ENCODE assay signal across 18 cellular contexts in the genomic region with DNA sequence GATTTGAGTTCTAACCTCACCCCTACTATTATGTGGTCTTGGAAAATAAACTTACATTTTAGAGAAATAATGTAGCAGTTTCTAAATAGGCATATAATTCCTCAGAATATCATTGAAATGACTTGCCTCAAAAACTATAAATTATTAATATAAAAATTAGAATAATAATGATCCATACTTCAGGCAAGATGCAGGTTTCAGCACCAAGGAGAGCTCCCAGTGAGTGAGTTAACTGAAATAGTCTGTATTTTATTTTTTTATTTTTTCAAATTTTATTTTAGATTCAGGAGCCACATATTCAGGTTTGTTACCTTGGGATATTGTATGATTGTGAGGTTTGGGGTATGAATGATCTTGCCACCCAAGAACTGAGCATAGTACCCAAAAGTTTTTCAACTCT.
DNase-seq lines count a peak whose midpoint lies in the region; ATAC-seq, FAIRE-seq and TF ChIP-seq lines count a peak whose summit lies in the region.
"Had no signal": no experiment of that assay in that cellular context is flagged by ENCODE, and none has a peak within 500 bp of the region (broad histone marks: within the 10 kb centered on the region; RNA-seq: fewer than 3 reads in every experiment).

No MANE protein-coding gene starts in this region.

- in situ Hi-C loops in GM13977 (cut with MboI; ENCODE audit: low pct_unique_long_range_greater_than_20kb, low sequenced_read_pairs, unreplicated experiment): no loop called here

- H3K27me3 Mint-ChIP-seq in immature natural killer cell (ENCODE audit: low read depth in 3 of 3): peaks cover 0 to 3% (median 0%) of the 10 kb centered on the region in 3 donors

- CTCF ChIA-PET in A673 (lab: Charles Lee): no interaction called here

- H3K27ac ChIP-seq in A673 (ENCODE audit: low read depth, low read length, poor library complexity, severe bottlenecking): no peak overlapping the region
- H3K27ac ChIP-seq: ascending aorta, psoas muscle had no signal

- POLR2A ChIA-PET in A673 (lab: Charles Lee; ENCODE audit: low non-redundant PET): no interaction called here

- no peaks in the 10 kb centered on the region for H3K27me3 ChIP-seq in A673 (replicated peaks; ENCODE audit: insufficient read depth, low read depth, low read length, poor library complexity)
- H3K27me3 ChIP-seq: ascending aorta had no signal

- H3K9me3 ChIP-seq in A673 (ENCODE audit: low read depth, low read length, poor library complexity, severe bottlenecking): no peaks in the 10 kb centered on the region
- H3K9me3 ChIP-seq: ascending aorta, HAP-1, psoas muscle had no signal

- H3K4me1 ChIP-seq in A673 (ENCODE audit: insufficient read depth, low read length, poor library complexity, severe bottlenecking): no peaks in the 10 kb centered on the region
- H3K4me1 ChIP-seq: ascending aorta, HAP-1, psoas muscle had no signal

- H3K36me3 ChIP-seq in A673 (ENCODE audit: insufficient read depth, low read length, poor library complexity, severe bottlenecking): no peaks in the 10 kb centered on the region
- H3K36me3 ChIP-seq: ascending aorta, HAP-1 had no signal

- H3K27ac Mint-ChIP-seq in immature natural killer cell: no peak overlapping the region
- H3K27ac Mint-ChIP-seq: CD14-positive monocyte had no signal

- FAIRE-seq in D721Med (lab: Jason Lieb, UNC): no peak

- intact Hi-C loops in A673 (cut with micrococcal nuclease; ENCODE audit: unreplicated experiment): no loop called here

- H3K36me3 Mint-ChIP-seq in immature natural killer cell: no peaks in the 10 kb centered on the region
- H3K36me3 Mint-ChIP-seq: CD14-positive monocyte had no signal

- no peaks in the 10 kb centered on the region for H3K4me1 Mint-ChIP-seq in immature natural killer cell
- H3K4me1 Mint-ChIP-seq: CD14-positive monocyte had no signal

- no peak for TF ChIP-seq CTCF in A673 (conservative IDR thresholded peaks at IDR 0.05; ENCODE audit: low read depth, low read length)
- TF ChIP-seq CTCF in GM13977 (IDR thresholded peaks at IDR 0.05; ENCODE audit: extremely low read depth, insufficient read depth, missing control alignments): no peak
- no peak for TF ChIP-seq CTCF in foreskin fibroblast (IDR thresholded peaks at IDR 0.05; ENCODE audit: low read depth, low read length)
- TF ChIP-seq CTCF in D721Med (IDR thresholded peaks at IDR 0.05; ENCODE audit: insufficient read depth, missing control alignments): no peak

- peak; percentile 41 for DNase-seq in A673 (ENCODE audit: low spot score)
- DNase-seq in GM13977 (ENCODE audit: low spot score): peak; percentile 30
- peak; percentile 1 for DNase-seq in RPMI7951 (ENCODE audit: low read depth)
- peak; percentile 1 to 43 for DNase-seq in foreskin fibroblast
- no peak for DNase-seq in D721Med (ENCODE audit: insufficient read length, low spot score)
- DNase-seq in immature natural killer cell: no peak
- DNase-seq: activated CD4-positive, CD25-positive, alpha-beta regulatory T cell; activated T-cell treated with anti-CD3 and anti-CD28 coated beads, Interleukin-2, amount 50 U/mL, for 4 hours; NCI-H1694; psoas muscle; SHP77 treated with DMSO at 0.1 percent for 48 hours; stimulated activated CD4-positive, alpha-beta T cell treated with anti-CD3 and anti-CD28 coated beads, Interleukin-4, amount 100 ng/mL, for 1 hour; stimulated activated naive CD4-positive, alpha-beta T cell treated with Interleukin-2 at 50 U/mL for 16 hours had no signal

- no peak overlapping the region for H3K4me3 Mint-ChIP-seq in immature natural killer cell
- H3K4me3 Mint-ChIP-seq: activated T-cell treated with anti-CD3 and anti-CD28 coated beads, Interleukin-2, amount 50 U/mL, for 4 hours; CD14-positive monocyte had no signal

- H3K9me3 Mint-ChIP-seq in immature natural killer cell: peaks cover 3 to 29% (median 12%) of the 10 kb centered on the region in 6 donors

- no peak overlapping the region for H3K4me3 ChIP-seq in A673 (ENCODE audit: low read depth, low read length, poor library complexity, severe bottlenecking)
- no peak overlapping the region for H3K4me3 ChIP-seq in foreskin fibroblast (ENCODE audit: low read depth in 1 of 2, low read length in 2 of 2)
- H3K4me3 ChIP-seq: ascending aorta, HAP-1, psoas muscle had no signal

- BruUV-seq in A673 (replicated peaks; lab: Mats Ljungman, UMichigan): no TSS peak

- no peak for ATAC-seq in GM19324 (IDR thresholded peaks at IDR 0.05; ENCODE audit: low FRiP score, unreplicated experiment)
- no peak for ATAC-seq in HG03571 (IDR thresholded peaks at IDR 0.05; ENCODE audit: unreplicated experiment)
- ATAC-seq: activated T-cell treated with anti-CD3 and anti-CD28 coated beads, Interleukin-2, amount 50 U/mL, for 4 hours; psoas muscle had no signal

Comparison
In these comparisons a context has a peak if more than half of its experiments do, and no peak if none do; other contexts are left out.
1. DNase-seq: peak in A673 (single experiment), GM13977 (single experiment), RPMI7951 (single experiment) and foreskin fibroblast (2 of 2); none in D721Med (single experiment) and immature natural killer cell (0 of 3).